In genomic region chr19:57435062-57435978, GRCh38 we compare ENCODE assay signal across 8 cellular contexts. TPM values are rescaled to one million over a fixed set of nuclear protein-coding genes. Genes with fewer than 3 reads are reported as not detected.
DNase-seq lines count a peak whose midpoint lies in the region; ATAC-seq and TF ChIP-seq lines count a peak whose summit lies in the region.

Gene ZNF749, plus strand, starts transcription at chr19:57435325. Its CDS starts 254 bp downstream, at chr19:57435579.

- H3K27ac Mint-ChIP-seq in T-helper 1 cell treated with Interleukin-12 subunit alpha and Interleukin-12 subunit beta and Interleukin-4 antibody, amounts not matched to agents 30 μg/mL and 1 μg/mL, for 36 hours, result peak within 1 kb of the TSS; percentile 79

- H3K27ac ChIP-seq in left ventricle myocardium inferior (replicated peaks), result peak within 1 kb of the TSS; percentile 56
- H3K27ac ChIP-seq in upper lobe of right lung, result peak within 1 kb of the TSS; percentile 76

- H3K27me3 ChIP-seq in left ventricle myocardium inferior (ENCODE audit: low read depth), result no peaks in the 10 kb centered on the region
- H3K27me3 ChIP-seq in upper lobe of right lung, result no peaks in the 10 kb centered on the region

- no peaks in the 10 kb centered on the region for H3K27me3 Mint-ChIP-seq in T-helper 1 cell treated with Interleukin-12 subunit alpha and Interleukin-12 subunit beta and Interleukin-4 antibody, amounts not matched to agents 30 μg/mL and 1 μg/mL, for 36 hours (ENCODE audit: low read depth)

- peaks cover 22% of the 10 kb centered on the region for H3K4me1 Mint-ChIP-seq in T-helper 1 cell treated with Interleukin-12 subunit alpha and Interleukin-12 subunit beta and Interleukin-4 antibody, amounts not matched to agents 30 μg/mL and 1 μg/mL, for 36 hours (ENCODE audit: low read depth)

- peaks cover 45% of the 10 kb centered on the region for H3K9me3 Mint-ChIP-seq in T-helper 1 cell treated with Interleukin-12 subunit alpha and Interleukin-12 subunit beta and Interleukin-4 antibody, amounts not matched to agents 30 μg/mL and 1 μg/mL, for 36 hours

- peak within 1 kb of the TSS; percentile 89 for H3K4me3 ChIP-seq in left ventricle myocardium inferior
- H3K4me3 ChIP-seq in upper lobe of right lung, result peak within 1 kb of the TSS; percentile 99

- ATAC-seq in GM18498 (IDR thresholded peaks at IDR 0.05; ENCODE audit: unreplicated experiment) (peak; percentile 96), HG02938 (IDR thresholded peaks at IDR 0.05; ENCODE audit: unreplicated experiment) (peak; percentile 96), upper lobe of right lung (peak; percentile 100)

- TF ChIP-seq CTCF in left ventricle myocardium inferior (IDR thresholded peaks at IDR 0.05; ENCODE audit: borderline replicate concordance), result no peak
- no peak for TF ChIP-seq CTCF in upper lobe of right lung (IDR thresholded peaks at IDR 0.05)

- H3K4me3 Mint-ChIP-seq in T-helper 1 cell treated with Interleukin-12 subunit alpha and Interleukin-12 subunit beta and Interleukin-4 antibody, amounts not matched to agents 30 μg/mL and 1 μg/mL, for 36 hours, result peak within 1 kb of the TSS; percentile 96

- intact Hi-C loops in left ventricle myocardium inferior (cut with micrococcal nuclease), result no loop called here
- intact Hi-C loops in posterior vena cava (cut with DNase I), result no loop called here
- intact Hi-C loops in upper lobe of right lung (cut with DNase I), result no loop called here

- H3K9me3 ChIP-seq in left ventricle myocardium inferior (replicated peaks), result peaks cover 4% of the 10 kb centered on the region
- peaks cover 3% of the 10 kb centered on the region for H3K9me3 ChIP-seq in upper lobe of right lung

- H3K36me3 ChIP-seq in left ventricle myocardium inferior (peaks cover 12% of the 10 kb centered on the region), upper lobe of right lung (no peaks in the 10 kb centered on the region)

- peaks cover 35% of the 10 kb centered on the region for H3K36me3 Mint-ChIP-seq in T-helper 1 cell treated with Interleukin-12 subunit alpha and Interleukin-12 subunit beta and Interleukin-4 antibody, amounts not matched to agents 30 μg/mL and 1 μg/mL, for 36 hours (ENCODE audit: low read depth)

- H3K4me1 ChIP-seq in left ventricle myocardium inferior, result peaks cover 25% of the 10 kb centered on the region
- H3K4me1 ChIP-seq in upper lobe of right lung, result peaks cover 8% of the 10 kb centered on the region

- DNase-seq in NCI-H1694 treated with DMSO at 0.1 percent for 48 hours (lab: John Stamatoyannopoulos, UW) (peak; percentile 98), amniotic stem cell (lab: John Stamatoyannopoulos, UW) (peak; percentile 96), left ventricle myocardium inferior (peak; percentile 97), posterior vena cava (ENCODE audit: low spot score) (peak; percentile 99), upper lobe of right lung (peak; percentile 96)

RNA-seq across cellular contexts. Expression of gene ZNF749, which starts in this region (rescaled TPM):
- total RNA-seq in left ventricle myocardium inferior (3.4 TPM), posterior vena cava (10 to 100 TPM in 1 of 2 donors, 1 to 10 TPM in 1; 7.1 to 10.2 TPM), upper lobe of right lung (7.5 TPM)

Comparison
In these comparisons a context has a peak if more than half of its experiments do, and no peak if none do; other contexts are left out.
1. Peak in every context shown above with its lines: DNase-seq, ATAC-seq, H3K4me3 ChIP-seq and H3K27ac ChIP-seq.